24 cellular contexts compared by ENCODE assay signal in the genomic region with DNA sequence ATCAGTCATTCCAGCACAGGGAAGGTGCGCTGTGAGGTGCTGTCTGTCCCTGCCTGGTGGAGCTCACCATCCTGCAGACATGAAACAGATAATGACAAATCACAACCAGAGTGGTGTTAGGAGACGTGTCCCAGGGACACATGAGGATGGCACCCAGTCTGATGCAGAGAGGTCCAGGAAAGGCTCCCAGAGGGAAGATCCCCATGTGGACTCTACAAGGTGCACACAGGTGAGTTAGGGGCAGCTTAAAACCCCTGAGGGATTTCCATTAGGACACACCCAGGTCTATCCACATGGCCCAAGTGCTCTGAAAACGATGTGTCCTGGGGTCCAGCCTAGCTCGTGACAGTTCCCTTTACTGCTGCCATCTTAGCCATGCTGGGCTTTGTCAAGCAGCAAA.
DNase-seq lines count a peak whose midpoint lies in the region; ATAC-seq and TF ChIP-seq lines count a peak whose summit lies in the region.
"Had no signal": no experiment of that assay in that cellular context is flagged by ENCODE, and none has a peak within 500 bp of the region (broad histone marks: within the 10 kb centered on the region; RNA-seq: fewer than 3 reads in every experiment).

No MANE protein-coding gene starts in this region.

- H3K36me3 Mint-ChIP-seq in glutamatergic neuron (ENCODE audit: unreplicated experiment) = no peaks in the 10 kb centered on the region
- no peaks in the 10 kb centered on the region for H3K36me3 Mint-ChIP-seq in osteocyte (ENCODE audit: unreplicated experiment)
- H3K36me3 Mint-ChIP-seq: CD14-positive monocyte; CD4-positive, alpha-beta memory T cell; CD4-positive, CD25-positive, alpha-beta regulatory T cell; CD8-positive, alpha-beta memory T cell had no signal

- H3K27ac Mint-ChIP-seq in glutamatergic neuron (ENCODE audit: unreplicated experiment) (peak overlapping the region; percentile 2), osteocyte (ENCODE audit: unreplicated experiment) (no peak overlapping the region)
- H3K27ac Mint-ChIP-seq: CD14-positive monocyte; CD4-positive, alpha-beta memory T cell; CD4-positive, CD25-positive, alpha-beta regulatory T cell; CD8-positive, alpha-beta memory T cell had no signal

- peaks cover 17% of the 10 kb centered on the region for H3K4me1 Mint-ChIP-seq in glutamatergic neuron (ENCODE audit: low read depth, unreplicated experiment)
- no peaks in the 10 kb centered on the region for H3K4me1 Mint-ChIP-seq in osteocyte (ENCODE audit: unreplicated experiment)
- H3K4me1 Mint-ChIP-seq: CD14-positive monocyte; CD4-positive, alpha-beta memory T cell; CD8-positive, alpha-beta memory T cell had no signal

- H3K27me3 ChIP-seq in sigmoid colon (no peaks in the 10 kb centered on the region), upper lobe of left lung (no peaks in the 10 kb centered on the region), esophagus squamous epithelium (peaks cover 0 to 12% (median 0%) of the 10 kb centered on the region in 4 donors)
- H3K27me3 ChIP-seq: BE2C, BLaER1 had no signal

- no peak overlapping the region for H3K4me3 Mint-ChIP-seq in glutamatergic neuron (ENCODE audit: unreplicated experiment)
- no peak overlapping the region for H3K4me3 Mint-ChIP-seq in osteocyte (ENCODE audit: unreplicated experiment)
- H3K4me3 Mint-ChIP-seq: CD14-positive monocyte; CD4-positive, alpha-beta memory T cell; CD4-positive, CD25-positive, alpha-beta regulatory T cell; CD8-positive, alpha-beta memory T cell had no signal

- TF ChIP-seq POLR2A in sigmoid colon (IDR thresholded peaks at IDR 0.05) = no peak
- no peak for TF ChIP-seq POLR2A in upper lobe of left lung (IDR thresholded peaks at IDR 0.05)
- TF ChIP-seq POLR2A in esophagus squamous epithelium (IDR thresholded peaks at IDR 0.05) = no peak

- no peak overlapping the region for H3K27ac ChIP-seq in sigmoid colon
- no peak overlapping the region for H3K27ac ChIP-seq in upper lobe of left lung
- H3K27ac ChIP-seq in esophagus squamous epithelium = no peak overlapping the region
- H3K27ac ChIP-seq: BLaER1 had no signal

- no peaks in the 10 kb centered on the region for H3K9me3 ChIP-seq in sigmoid colon
- H3K9me3 ChIP-seq in upper lobe of left lung = no peaks in the 10 kb centered on the region
- H3K9me3 ChIP-seq in esophagus squamous epithelium = no peaks in the 10 kb centered on the region
- H3K9me3 ChIP-seq: BE2C, BLaER1 had no signal

- no peak overlapping the region for H3K4me3 ChIP-seq in sigmoid colon
- H3K4me3 ChIP-seq in upper lobe of left lung = no peak overlapping the region
- no peak overlapping the region for H3K4me3 ChIP-seq in esophagus squamous epithelium
- H3K4me3 ChIP-seq: BLaER1, GM12878 had no signal

- ATAC-seq in upper lobe of left lung (ENCODE audit: low FRiP score in 2 of 2) = no peak
- no peak for ATAC-seq in Right ventricle myocardium inferior
- ATAC-seq: GM12878 had no signal

- TF ChIP-seq CTCF in glutamatergic neuron (IDR thresholded peaks at IDR 0.05; ENCODE audit: partially characterized antibody, unreplicated experiment) (no peak), osteocyte (IDR thresholded peaks at IDR 0.05) (no peak), sigmoid colon (IDR thresholded peaks at IDR 0.05) (no peak), upper lobe of left lung (IDR thresholded peaks at IDR 0.05) (no peak), esophagus squamous epithelium (IDR thresholded peaks at IDR 0.05) (no peak)

- 63 to 66% methylated on average over 4 of the region's 4 CpGs for WGBS in sigmoid colon, 2 donors
- 66 to 74% methylated on average over 3 to 4 of the region's 4 CpGs for WGBS in upper lobe of left lung, 2 donors
- WGBS in esophagus squamous epithelium, 2 donors = 59 to 81% methylated on average over 4 of the region's 4 CpGs

- intact Hi-C loops in sigmoid colon (cut with DNase I) (no loop called here), esophagus squamous epithelium (cut with DNase I) (no loop called here), Right ventricle myocardium inferior (cut with DNase I) (no loop called here)

- peaks cover 6% of the 10 kb centered on the region for H3K27me3 Mint-ChIP-seq in glutamatergic neuron (ENCODE audit: unreplicated experiment)
- no peaks in the 10 kb centered on the region for H3K27me3 Mint-ChIP-seq in osteocyte (ENCODE audit: unreplicated experiment)
- H3K27me3 Mint-ChIP-seq: CD4-positive, CD25-positive, alpha-beta regulatory T cell had no signal

- H3K36me3 ChIP-seq in sigmoid colon = no peaks in the 10 kb centered on the region
- H3K36me3 ChIP-seq in upper lobe of left lung = no peaks in the 10 kb centered on the region
- no peaks in the 10 kb centered on the region for H3K36me3 ChIP-seq in esophagus squamous epithelium
- H3K36me3 ChIP-seq: BE2C, BLaER1 had no signal

- H3K9me3 Mint-ChIP-seq in glutamatergic neuron (ENCODE audit: unreplicated experiment) = peaks cover 11% of the 10 kb centered on the region
- H3K9me3 Mint-ChIP-seq in osteocyte (ENCODE audit: unreplicated experiment) = peaks cover 4% of the 10 kb centered on the region

- H3K4me1 ChIP-seq in sigmoid colon (no peaks in the 10 kb centered on the region), upper lobe of left lung (no peaks in the 10 kb centered on the region), esophagus squamous epithelium (no peaks in the 10 kb centered on the region)
- H3K4me1 ChIP-seq: BE2C had no signal

- DNase-seq in glutamatergic neuron = no peak
- peak; percentile 59 for DNase-seq in osteocyte (ENCODE audit: extremely low spot score, unreplicated experiment)
- DNase-seq in sigmoid colon = peak; percentile 20
- no peak for DNase-seq in upper lobe of left lung
- DNase-seq in esophagus squamous epithelium (lab: John Stamatoyannopoulos, UW) = no peak
- no peak for DNase-seq in Right ventricle myocardium inferior (ENCODE audit: missing footprints)
- DNase-seq: 8988T; ACHN; BE2C; C1 segment of cervical spinal cord; CD4-positive, alpha-beta memory T cell; CD4-positive, CD25-positive, alpha-beta regulatory T cell; CD8-positive, alpha-beta memory T cell; COR-L47; DMS 273 treated with DMSO at 0.1 percent for 48 hours; DMS153; DMS53; DMS79; DND-41; EL; GDM1 had no signal

- TF ChIP-seq EP300 in sigmoid colon (IDR thresholded peaks at IDR 0.05) = no peak
- no peak for TF ChIP-seq EP300 in upper lobe of left lung (IDR thresholded peaks at IDR 0.05)

Comparison
In these comparisons a context has a peak if more than half of its experiments do, and no peak if none do; other contexts are left out.
1. DNase-seq: peak in osteocyte (single experiment) and sigmoid colon (single experiment); none in glutamatergic neuron (single experiment), upper lobe of left lung (0 of 2), esophagus squamous epithelium (single experiment) and Right ventricle myocardium inferior (single experiment).